ENCODE assay signal across 8 cellular contexts in genomic region chr15:30903497-30904187, GRCh38. TPM values are rescaled to one million over a fixed set of nuclear protein-coding genes. Genes with fewer than 3 reads are reported as not detected.
A peak's percentile ranks its signal among the peaks of the same experiment; 100 is the strongest.
DNase-seq lines count a peak whose midpoint lies in the region; ATAC-seq and TF ChIP-seq lines count a peak whose summit lies in the region.

TSS of gene FAN1 (plus strand) at chr15:30903915. CDS start at chr15:30904664, 749 bp downstream.

- peak within 1 kb of the TSS; percentile 68 for H3K4me3 ChIP-seq in LNCaP clone FGC (ENCODE audit: low read depth, low read length)
- H3K4me3 ChIP-seq in upper lobe of left lung: peak within 1 kb of the TSS; percentile 74 to 91 (median 82)

- no peaks in the 10 kb centered on the region for H3K27me3 ChIP-seq in upper lobe of left lung

- WGBS in upper lobe of left lung, 2 donors: 0 to 1% methylated on average over 33 to 42 of the region's 65 CpGs

- ATAC-seq in GM21825 (IDR thresholded peaks at IDR 0.05; ENCODE audit: unreplicated experiment): peak; percentile 82
- peak; percentile 87 to 91 (median 88) for ATAC-seq in T-cell (replicated peaks in 1 of 4)
- ATAC-seq in left cardiac atrium: peak; percentile 99 to 100
- ATAC-seq in upper lobe of left lung (ENCODE audit: low FRiP score in 2 of 2): peak; percentile 97 to 99

- no peak for TF ChIP-seq EP300 in upper lobe of left lung (IDR thresholded peaks at IDR 0.05)

- peaks cover 0 to 6% (median 0%) of the 10 kb centered on the region in 4 donors for H3K36me3 ChIP-seq in upper lobe of left lung

- peak within 1 kb of the TSS; percentile 45 to 78 (median 52) for H3K27ac ChIP-seq in upper lobe of left lung

- no peak; the same call in 1 of the 2 replicates for TF ChIP-seq CTCF in LNCaP clone FGC (IDR thresholded peaks at IDR 0.05; ENCODE audit: control insufficient read depth, extremely low read depth, insufficient read depth)
- no peak for TF ChIP-seq CTCF in progenitor cell of endocrine pancreas (IDR thresholded peaks at IDR 0.05; ENCODE audit: unreplicated experiment)
- peak in 1 of 6 experiments; percentile 45 for TF ChIP-seq CTCF in upper lobe of left lung (IDR thresholded peaks at IDR 0.05)

- H3K4me3 Mint-ChIP-seq in T-cell: peak within 1 kb of the TSS; percentile 93 to 99 (median 94)
- peak within 1 kb of the TSS; percentile 92 for H3K4me3 Mint-ChIP-seq in progenitor cell of endocrine pancreas (ENCODE audit: low read depth)

- H3K9me3 ChIP-seq in upper lobe of left lung: no peaks in the 10 kb centered on the region

- H3K4me1 Mint-ChIP-seq in T-cell (peaks cover 41 to 46% (median 43%) of the 10 kb centered on the region in 3 donors), progenitor cell of endocrine pancreas (ENCODE audit: low read depth) (peaks cover 9% of the 10 kb centered on the region)

- intact Hi-C loops in left cardiac atrium (cut with DNase I): no loop called here

- H3K4me1 ChIP-seq in upper lobe of left lung: peaks cover 4 to 18% (median 8%) of the 10 kb centered on the region in 4 donors

- peaks cover 15% of the 10 kb centered on the region for H3K36me3 Mint-ChIP-seq in T-cell
- H3K36me3 Mint-ChIP-seq in progenitor cell of endocrine pancreas (ENCODE audit: insufficient read depth): peaks cover 1% of the 10 kb centered on the region

- no peaks in the 10 kb centered on the region for H3K27me3 Mint-ChIP-seq in T-cell
- no peaks in the 10 kb centered on the region for H3K27me3 Mint-ChIP-seq in progenitor cell of endocrine pancreas

- no peaks in the 10 kb centered on the region for H3K9me3 Mint-ChIP-seq in T-cell
- H3K9me3 Mint-ChIP-seq in progenitor cell of endocrine pancreas (ENCODE audit: low read depth): no peaks in the 10 kb centered on the region

- TF ChIP-seq POLR2A in upper lobe of left lung (IDR thresholded peaks at IDR 0.05): peak in 2 of 4 donors; percentile 31 to 68

- peak; percentile 87 for DNase-seq in EH (ENCODE audit: low read depth)
- DNase-seq in LNCaP clone FGC (ENCODE audit: low read depth): peak; percentile 81
- DNase-seq in T-cell: peak; percentile 43 to 75 (median 60)
- DNase-seq in amniotic stem cell (lab: John Stamatoyannopoulos, UW): peak; percentile 80
- peak; percentile 83 for DNase-seq in left cardiac atrium
- DNase-seq in progenitor cell of endocrine pancreas (ENCODE audit: low spot score, unreplicated experiment): peak; percentile 78
- DNase-seq in upper lobe of left lung: peak; percentile 90 to 95

- H3K27ac Mint-ChIP-seq in T-cell: peak within 1 kb of the TSS; percentile 82 to 85
- H3K27ac Mint-ChIP-seq in progenitor cell of endocrine pancreas: peak within 1 kb of the TSS; percentile 93

- POLR2A ChIA-PET in T-cell (lab: Charles Lee): interaction anchor here in 1 of 2 donors (0.6 kb wide), 1 partner anchor 67 kb away, joined by 3 read pairs; no protein-coding TSS in a partner anchor

- CTCF ChIA-PET in T-cell (lab: Charles Lee): interaction anchor here in 1 of 2 donors (0.8 to 1.3 kb wide), 5 partner anchors 11 to 584 kb away, joined by 4 to 6 read pairs (median 4); no protein-coding TSS in a partner anchor

RNA-seq across cellular contexts. Expression of gene FAN1, which starts in this region (rescaled TPM):
- total RNA-seq in T-cell (10 to 100 TPM; 21.2 to 31.2 (median 26.7) TPM), left cardiac atrium (10 to 100 TPM in 1 of 2 donors, 1 to 10 TPM in 1; 9.8 to 19.9 TPM), progenitor cell of endocrine pancreas (25.1 and 26.6 TPM in 2 replicates), upper lobe of left lung (10 to 100 TPM; 10.2 to 22.0 (median 14.8) TPM)

Comparison
In these comparisons a context has a peak if more than half of its experiments do, and no peak if none do; other contexts are left out.
1. Peak in every context shown above with its lines: DNase-seq, ATAC-seq, H3K4me3 ChIP-seq and H3K27ac ChIP-seq.